ENCODE assay signal across 8 cellular contexts in the genomic region with DNA sequence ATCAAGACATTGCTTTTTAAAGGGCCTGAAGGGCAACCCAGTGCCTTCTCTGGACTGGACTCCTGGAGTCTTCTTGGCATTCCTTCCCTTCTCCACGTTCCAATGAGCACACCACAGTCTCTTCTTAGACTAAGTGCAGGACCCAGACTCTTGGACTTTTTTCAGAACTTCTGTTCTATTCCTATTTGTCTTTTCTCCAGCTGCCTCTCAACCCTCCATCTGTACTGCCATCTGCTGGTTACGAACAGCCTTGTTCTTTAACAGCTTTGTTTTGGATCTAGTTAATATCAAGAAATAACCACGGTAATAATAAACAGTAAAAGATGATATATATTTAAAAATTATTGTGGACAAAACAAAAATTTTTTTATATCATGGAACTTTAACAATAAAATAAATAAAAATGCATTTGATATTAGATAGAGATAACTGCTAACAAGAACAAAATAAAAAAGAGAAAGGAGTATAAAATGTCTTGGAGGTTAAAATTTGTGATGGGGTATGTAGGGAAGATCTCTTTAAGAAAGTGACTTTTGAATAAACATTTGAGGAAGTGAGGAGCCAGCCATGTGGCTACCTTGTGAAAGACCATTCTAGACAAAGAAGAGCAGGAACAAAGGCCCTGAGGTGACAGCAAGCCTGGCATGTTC.
A peak's percentile ranks its signal among the peaks of the same experiment; 100 is the strongest.
DNase-seq lines count a peak whose midpoint lies in the region; ATAC-seq, FAIRE-seq and TF ChIP-seq lines count a peak whose summit lies in the region.

No MANE protein-coding gene starts in this region.

- WGBS in liver, result 18% methylated on average over 3 of the region's 3 CpGs

- no peak overlapping the region for H3K27ac ChIP-seq in liver (ENCODE audit: low read depth in 1 of 2, low read length in 2 of 2)

- DNase-seq in NCI-H526 treated with DMSO at 0.1 percent for 48 hours (lab: John Stamatoyannopoulos, UW), result peak; percentile 9
- peak; percentile 59 for DNase-seq in bronchial epithelial cell (ENCODE audit: low read depth)
- DNase-seq in ecto neural progenitor cell (ENCODE audit: low spot score), result no peak

- no peaks in the 10 kb centered on the region for H3K27me3 ChIP-seq in bronchial epithelial cell (ENCODE audit: control insufficient read depth, insufficient read depth, low read length)
- H3K27me3 ChIP-seq in liver (ENCODE audit: control insufficient read depth in 4 of 4, insufficient read depth in 4 of 4, low read length in 3 of 4), result no peaks in the 10 kb centered on the region

- peak; percentile 46; the same call in 1 of the 2 replicates for TF ChIP-seq CTCF in GM12874 (IDR thresholded peaks at IDR 0.05; ENCODE audit: insufficient read depth, low read depth, low read length)
- peak; percentile 52 for TF ChIP-seq CTCF in bronchial epithelial cell (IDR thresholded peaks at IDR 0.05; ENCODE audit: insufficient read depth, low read length, severe bottlenecking)
- TF ChIP-seq CTCF in liver (IDR thresholded peaks at IDR 0.05; ENCODE audit: low read depth, low read length, missing input control), result peak; percentile 58

- TF ChIP-seq RAD21 in liver (IDR thresholded peaks at IDR 0.05), result peak; percentile 83 to 88

- H3K4me1 ChIP-seq in liver (ENCODE audit: control insufficient read depth in 4 of 4, insufficient read depth in 4 of 4, low read length in 3 of 4), result no peaks in the 10 kb centered on the region

- H3K4me3 ChIP-seq in bronchial epithelial cell (ENCODE audit: low read depth, low read length) (no peak overlapping the region), liver (ENCODE audit: low read depth in 1 of 3, low read length in 3 of 3) (no peak overlapping the region)

- no peaks in the 10 kb centered on the region for H3K9me3 ChIP-seq in liver (ENCODE audit: control insufficient read depth in 4 of 4, low read length in 3 of 4)

- H3K9ac ChIP-seq in liver (ENCODE audit: low read depth in 1 of 2, low read length in 2 of 2), result no peak overlapping the region

- ATAC-seq in HG03025 (IDR thresholded peaks at IDR 0.05; ENCODE audit: low FRiP score, unreplicated experiment), result no peak
- no peak for ATAC-seq in GM21360 (IDR thresholded peaks at IDR 0.05; ENCODE audit: unreplicated experiment)

- peak; percentile 90 for FAIRE-seq in A204.1 (lab: Jason Lieb, UNC)
- no peak for FAIRE-seq in bronchial epithelial cell (lab: Jason Lieb, UNC)

- no peaks in the 10 kb centered on the region for H3K36me3 ChIP-seq in bronchial epithelial cell (ENCODE audit: control insufficient read depth, insufficient read depth, low read length)
- no peaks in the 10 kb centered on the region for H3K36me3 ChIP-seq in liver (ENCODE audit: control insufficient read depth in 4 of 4, insufficient read depth in 3 of 4, low read depth in 1 of 4, low read length in 3 of 4)

TF ChIP-seq in liver, 16 proteins besides CTCF, POLR2A, EP300 and RAD21:
- TF ChIP-seq YY1 (IDR thresholded peaks at IDR 0.05) (no peak), JUND (IDR thresholded peaks at IDR 0.05) (no peak), HNF4G (IDR thresholded peaks at IDR 0.05) (no peak), SP1 (IDR thresholded peaks at IDR 0.05) (no peak), EGR1 (IDR thresholded peaks at IDR 0.05; ENCODE audit: low read depth in 2 of 2) (no peak), HNF4A (conservative IDR thresholded peaks at IDR 0.05) (no peak), TAF1 (conservative IDR thresholded peaks at IDR 0.05) (no peak), FOXA1 (IDR thresholded peaks at IDR 0.05) (no peak)
- TF ChIP-seq, protein P1, sequence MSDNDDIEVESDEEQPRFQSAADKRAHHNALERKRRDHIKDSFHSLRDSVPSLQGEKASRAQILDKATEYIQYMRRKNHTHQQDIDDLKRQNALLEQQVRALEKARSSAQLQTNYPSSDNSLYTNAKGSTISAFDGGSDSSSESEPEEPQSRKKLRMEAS (IDR thresholded peaks at IDR 0.05), result no peak
TF ChIP-seq in liver: peak in this region for 0.
